23 cellular contexts compared by ENCODE assay signal in genomic region chr4:24897639-24898038, GRCh38. TPM values are rescaled to one million over a fixed set of nuclear protein-coding genes. Genes with fewer than 3 reads are reported as not detected.
"Had no signal": no experiment of that assay in that cellular context is flagged by ENCODE, and none has a peak within 500 bp of the region (broad histone marks: within the 10 kb centered on the region; RNA-seq: fewer than 3 reads in every experiment).

No MANE protein-coding gene starts in this region.

- H3K27ac ChIP-seq: KMS-11, Peyer's patch, RWPE1, VCaP had no signal

- H3K27me3 ChIP-seq: Peyer's patch, SJCRH30 had no signal

- H3K4me3 ChIP-seq: Peyer's patch, SJCRH30 had no signal

- H3K9me3 ChIP-seq: Peyer's patch, SJCRH30, SK-N-SH had no signal

- ATAC-seq: activated T-helper 17 cell treated with anti-CD3 and anti-CD28 coated beads, Interleukin-2, amount 50 U/mL, for 72 hours had no signal

- H3K9ac ChIP-seq: KMS-11, SK-N-SH had no signal

- H3K4me2 ChIP-seq: KMS-11, SK-N-SH had no signal

- DNase-seq: activated CD4-positive, alpha-beta memory T cell treated with anti-CD3 and anti-CD28 coated beads for 36 hours; activated CD4-positive, alpha-beta T cell treated with anti-CD3 and anti-CD28 coated beads, Interleukin-2, amount 10 ng/mL, durations not matched to agents 7 days and 5 days; activated CD4-positive, CD25-positive, alpha-beta regulatory T cell; activated gamma-delta T cell; activated naive CD4-positive, alpha-beta T cell treated with anti-CD3 and anti-CD28 coated beads for 36 hours; activated T-cell treated with anti-CD3 and anti-CD28 coated beads for 4 hours; activated T-cell treated with anti-CD3 and anti-CD28 coated beads, Interleukin-2, amount 50 U/mL, for 48 hours; NCI-H1092; NCI-H1436; NCI-H1694 treated with DMSO at 0.1 percent for 48 hours; NCI-H2081; NCI-H510A treated with DMSO at 0.1 percent for 48 hours; NCI-H69; Peyer's patch; Right ventricle myocardium superior; SK-N-SH; T-helper 1 cell had no signal

- H3K36me3 ChIP-seq: Peyer's patch, SJCRH30 had no signal

RNA-seq across cellular contexts. Expression of gene CCDC149, which starts 15.2 kb away (rescaled TPM):
- total RNA-seq: activated CD4-positive, alpha-beta memory T cell treated with anti-CD3 and anti-CD28 coated beads for 36 hours; activated CD4-positive, alpha-beta T cell treated with anti-CD3 and anti-CD28 coated beads, Interleukin-2, amount 10 ng/mL, durations not matched to agents 7 days and 5 days; activated CD8-positive, alpha-beta memory T cell treated with anti-CD3 and anti-CD28 coated beads for 36 hours; activated naive CD4-positive, alpha-beta T cell treated with anti-CD3 and anti-CD28 coated beads for 36 hours; activated T-helper 17 cell treated with anti-CD3 and anti-CD28 coated beads, Interleukin-2, amount 50 U/mL, for 72 hours had no signal
